ENCODE assay signal across 25 cellular contexts in the genomic region with DNA sequence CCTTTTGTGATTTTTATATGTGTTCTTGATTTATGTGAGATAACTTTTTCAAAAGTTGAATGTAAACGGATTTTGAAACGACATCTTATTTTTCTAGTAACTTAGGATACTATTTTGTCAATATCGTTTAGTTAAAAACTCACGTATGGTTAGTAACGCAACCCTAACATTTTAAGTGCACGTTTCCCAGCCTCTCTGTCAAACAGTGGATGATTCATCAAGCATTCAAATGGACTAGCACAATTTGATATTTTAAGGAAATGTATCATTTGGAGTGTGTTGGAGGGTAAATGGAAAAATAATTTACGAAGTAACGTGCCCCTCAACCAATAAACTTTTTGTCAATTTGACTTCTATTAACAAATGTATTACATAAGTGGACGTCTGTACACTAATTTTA. TPM values are rescaled to one million over a fixed set of nuclear protein-coding genes. Genes with fewer than 3 reads are reported as not detected.
"Had no signal": no experiment of that assay in that cellular context is flagged by ENCODE, and none has a peak within 500 bp of the region (broad histone marks: within the 10 kb centered on the region; RNA-seq: fewer than 3 reads in every experiment).

No MANE protein-coding gene starts in this region.

- H3K4me3 ChIP-seq: SJSA1, SK-N-MC had no signal

- DNase-seq: KBM-7, MV-4-11, NCI-H1048, NCI-H1105, NCI-H1417, NCI-H1436 treated with DMSO at 0.1 percent for 48 hours, NCI-H1694, NCI-H1930, NCI-H2081, NCI-H2107, NCI-H2227 treated with DMSO at 0.1 percent for 48 hours, NCI-H446, NCI-H510A, NCI-H524 treated with DMSO at 0.1 percent for 48 hours, NCI-H69, NCI-H774, Right ventricle myocardium superior, RPMI8226, SIG-M5 had no signal

- H3K9me3 ChIP-seq: SJSA1 had no signal

- H3K36me3 ChIP-seq: SJSA1 had no signal

- H3K27ac ChIP-seq: SJSA1, SK-N-MC had no signal

- H3K27me3 ChIP-seq: SJSA1 had no signal

- FAIRE-seq: RCC 7860 had no signal

RNA-seq across cellular contexts. Expression of a gene that starts 23.3 kb away (rescaled TPM):
- total RNA-seq: HT-29, LHCN-M2, MCF 10A, Right ventricle myocardium superior, SJSA1 had no signal

RNA-seq across cellular contexts. Expression of a gene that starts 45.0 kb away (rescaled TPM):
- total RNA-seq: MCF 10A had no signal

RNA-seq across cellular contexts. Expression of a gene that starts 56.4 kb away (rescaled TPM):
- total RNA-seq: MCF 10A had no signal
